Comparison of ENCODE assay signal across 9 cellular contexts in genomic region chr7:104956753-104957450, GRCh38. TPM values are rescaled to one million over a fixed set of nuclear protein-coding genes. Genes with fewer than 3 reads are reported as not detected.
DNase-seq lines count a peak whose midpoint lies in the region; ATAC-seq and TF ChIP-seq lines count a peak whose summit lies in the region.
"Had no signal": no experiment of that assay in that cellular context is flagged by ENCODE, and none has a peak within 500 bp of the region (broad histone marks: within the 10 kb centered on the region; RNA-seq: fewer than 3 reads in every experiment).

No MANE protein-coding gene starts in this region.

- no peaks in the 10 kb centered on the region for H3K36me3 ChIP-seq in mucosa of descending colon (ENCODE audit: low read depth)

- TF ChIP-seq CTCF in mucosa of descending colon (IDR thresholded peaks at IDR 0.05) (no peak), RWPE1 (conservative IDR thresholded peaks at IDR 0.05; ENCODE audit: low read depth) (no peak)

- DNase-seq in COLO829 (ENCODE audit: low spot score) (peak; percentile 79), mucosa of descending colon (no peak), activated gamma-delta T cell (lab: John Stamatoyannopoulos, UW) (no peak), RWPE1 (ENCODE audit: low spot score) (no peak)
- DNase-seq in activated T-cell treated with anti-CD3 and anti-CD28 coated beads, Interleukin-2, amount 50 U/mL, for 4 hours = no peak
- DNase-seq in activated CD4-positive, alpha-beta T cell treated with anti-CD3 and anti-CD28 coated beads for 4 hours = no peak

- intact Hi-C loops in mucosa of descending colon (cut with DNase I, micrococcal nuclease) = no loop called here

- peak; percentile 91 for ATAC-seq in GM19438 (IDR thresholded peaks at IDR 0.05; ENCODE audit: low read depth, unreplicated experiment)
- ATAC-seq in HG03439 (IDR thresholded peaks at IDR 0.05; ENCODE audit: unreplicated experiment) = peak; percentile 92
- ATAC-seq in activated T-cell treated with anti-CD3 and anti-CD28 coated beads, Interleukin-2, amount 50 U/mL, for 4 hours = peak; percentile 88 to 90
- peak; percentile 69 for ATAC-seq in mucosa of descending colon

- peak overlapping the region; percentile 16 for H3K4me3 Mint-ChIP-seq in activated T-cell treated with anti-CD3 and anti-CD28 coated beads, Interleukin-2, amount 50 U/mL, for 4 hours
- H3K4me3 Mint-ChIP-seq: neural crest cell had no signal

- no peak overlapping the region for H3K27ac ChIP-seq in RWPE1

- H3K9me3 Mint-ChIP-seq in activated T-cell treated with anti-CD3 and anti-CD28 coated beads, Interleukin-2, amount 50 U/mL, for 4 hours = no peaks in the 10 kb centered on the region
- H3K9me3 Mint-ChIP-seq: neural crest cell had no signal

- H3K27me3 Mint-ChIP-seq in activated T-cell treated with anti-CD3 and anti-CD28 coated beads, Interleukin-2, amount 50 U/mL, for 4 hours (ENCODE audit: low read depth) = no peaks in the 10 kb centered on the region

- CTCF ChIA-PET in RWPE1 (lab: Yijun Ruan, JAX) = no interaction called here

- H3K36me3 Mint-ChIP-seq in activated T-cell treated with anti-CD3 and anti-CD28 coated beads, Interleukin-2, amount 50 U/mL, for 4 hours (ENCODE audit: insufficient read depth) = no peaks in the 10 kb centered on the region

- H3K4me3 ChIP-seq in mucosa of descending colon = no peak overlapping the region

- POLR2A ChIA-PET in RWPE1 (lab: Yijun Ruan, JAX; ENCODE audit: low non-redundant PET) = no interaction called here

- peaks cover 27% of the 10 kb centered on the region for H3K4me1 Mint-ChIP-seq in activated T-cell treated with anti-CD3 and anti-CD28 coated beads, Interleukin-2, amount 50 U/mL, for 4 hours (ENCODE audit: low read depth)

- H3K9me3 ChIP-seq in mucosa of descending colon = no peaks in the 10 kb centered on the region

- peaks cover 33% of the 10 kb centered on the region for H3K4me1 ChIP-seq in mucosa of descending colon (ENCODE audit: low read depth)

RNA-seq across cellular contexts. Expression of gene KMT2E, which starts 57.1 kb away (rescaled TPM):
- total RNA-seq in activated T-cell treated with anti-CD3 and anti-CD28 coated beads, Interleukin-2, amount 50 U/mL, for 4 hours = 10 to 100 TPM; 49.2 to 71.8 (median 67.4) TPM
- 100 to 1,000 TPM; 115 to 135 (median 132) TPM for total RNA-seq in mucosa of descending colon
